Comparison of ENCODE assay signal across 12 cellular contexts in the genomic region with DNA sequence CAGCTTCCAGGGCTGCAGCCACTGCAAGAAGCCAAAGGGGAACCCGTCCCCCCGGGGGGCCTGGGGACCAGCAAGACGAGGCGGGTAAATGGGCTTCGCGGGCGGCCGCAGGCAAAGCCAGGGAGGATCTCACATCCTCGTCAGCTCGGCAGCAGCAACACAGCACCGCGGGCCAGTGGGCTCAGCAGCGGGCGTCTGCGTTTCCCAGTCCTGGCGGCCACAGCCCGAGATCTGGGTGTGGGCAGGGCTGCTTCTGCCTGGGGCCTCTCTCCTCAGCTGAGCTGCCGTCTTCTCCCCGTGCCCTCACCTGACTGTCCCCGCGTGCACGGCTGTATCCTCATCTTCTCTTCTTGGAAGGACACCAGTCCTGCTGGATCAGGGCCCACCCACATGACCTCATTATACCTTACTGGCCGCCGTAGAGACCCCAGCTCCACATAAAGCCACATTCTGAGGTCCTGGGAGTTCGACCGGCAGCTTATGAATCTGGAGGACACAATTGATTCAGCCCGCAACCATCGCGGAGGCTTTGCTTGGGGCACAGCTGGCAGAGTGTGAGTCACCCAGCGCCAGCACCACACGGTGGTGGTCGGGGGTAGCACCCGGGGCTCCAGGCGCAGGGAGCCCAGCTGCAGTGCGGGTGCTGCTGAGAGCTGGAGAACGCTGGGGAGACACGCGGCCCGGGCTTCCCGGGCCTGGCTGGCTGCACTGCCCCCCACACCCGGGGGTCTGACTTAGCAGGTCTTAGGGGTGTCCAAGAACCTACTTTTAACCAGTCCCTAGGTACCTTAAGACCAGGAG.
DNase-seq lines count a peak whose midpoint lies in the region; ATAC-seq and TF ChIP-seq lines count a peak whose summit lies in the region.
"Had no signal": no experiment of that assay in that cellular context is flagged by ENCODE, and none has a peak within 500 bp of the region (broad histone marks: within the 10 kb centered on the region; RNA-seq: fewer than 3 reads in every experiment).

No MANE protein-coding gene starts in this region.

- no peaks in the 10 kb centered on the region for H3K27me3 ChIP-seq in PC-3 (ENCODE audit: low read length)
- H3K27me3 ChIP-seq: right atrium auricular region had no signal

- no peak overlapping the region for H3K4me3 ChIP-seq in PC-3 (ENCODE audit: low read length)

- no peak overlapping the region for H3K27ac Mint-ChIP-seq in WTC11
- H3K27ac Mint-ChIP-seq: activated naive CD4-positive, alpha-beta T cell treated with anti-CD3 and anti-CD28 coated beads, Interleukin-2, amount 10 ng/mL, durations not matched to agents 7 days and 5 days had no signal

- no peaks in the 10 kb centered on the region for H3K79me2 ChIP-seq in PC-3 (ENCODE audit: low read length)

- no peaks in the 10 kb centered on the region for H3K9me3 ChIP-seq in PC-3 (ENCODE audit: low read length)
- H3K9me3 ChIP-seq: uterus had no signal

- no peak overlapping the region for H3K27ac ChIP-seq in PC-3 (ENCODE audit: low read length)
- H3K27ac ChIP-seq: right atrium auricular region, uterus had no signal

- H3K9me2 ChIP-seq in PC-3 (replicated peaks; ENCODE audit: low read length) = no peaks in the 10 kb centered on the region

- intact Hi-C loops in PC-3 (cut with micrococcal nuclease) = no loop called here

- H2AFZ ChIP-seq in PC-3 (ENCODE audit: low read length) = no peak overlapping the region

- H3K27me3 Mint-ChIP-seq in WTC11 (ENCODE audit: low read depth) = peaks cover 22% of the 10 kb centered on the region

- H3K36me3 ChIP-seq in PC-3 (ENCODE audit: low read depth, low read length) = no peaks in the 10 kb centered on the region
- H3K36me3 ChIP-seq: right atrium auricular region, uterus had no signal

- peaks cover 10% of the 10 kb centered on the region for H3K36me3 Mint-ChIP-seq in WTC11
- H3K36me3 Mint-ChIP-seq: activated naive CD4-positive, alpha-beta T cell treated with anti-CD3 and anti-CD28 coated beads, Interleukin-2, amount 10 ng/mL, durations not matched to agents 7 days and 5 days had no signal

- BruUV-seq in PC-3 (replicated peaks; lab: Mats Ljungman, UMichigan) = no TSS peak

- CTCF ChIA-PET in WTC11 (lab: Charles Lee) = interaction anchor here (0.6 to 3.6 kb wide), 29 partner anchors 8 to 684 kb away, joined by 3 to 42 read pairs (median 4); a partner anchor contains a TSS
- CTCF ChIA-PET in PC-3 (lab: Charles Lee) = no interaction called here

- POLR2A ChIA-PET in WTC11 (lab: Charles Lee) = no interaction called here
- POLR2A ChIA-PET in PC-3 (lab: Charles Lee; ENCODE audit: unreplicated experiment) = no interaction called here

- H3K9me3 Mint-ChIP-seq in WTC11 = peaks cover 21% of the 10 kb centered on the region

- H3F3A ChIP-seq in PC-3 (ENCODE audit: low read length, unreplicated experiment) = no peaks in the 10 kb centered on the region

- H3K9ac ChIP-seq in PC-3 (ENCODE audit: low read length) = no peak overlapping the region

- H3K4me3 Mint-ChIP-seq in WTC11 = no peak overlapping the region

- TF ChIP-seq CTCF in WTC11 (IDR thresholded peaks at IDR 0.05) (no peak), PC-3 (conservative IDR thresholded peaks at IDR 0.05; ENCODE audit: low read depth, low read length) (no peak)

- H4K20me1 ChIP-seq in PC-3 (ENCODE audit: low read length) = no peaks in the 10 kb centered on the region

- H3K4me2 ChIP-seq in PC-3 (ENCODE audit: low read length) = no peak overlapping the region

- peak; percentile 13 for DNase-seq in stimulated activated CD4-positive, alpha-beta T cell treated with anti-CD3 and anti-CD28 coated beads, Interleukin-15, amount 100 ng/mL, for 24 hours
- DNase-seq in stimulated activated CD4-positive, alpha-beta T cell treated with anti-CD3 and anti-CD28 coated beads, Interleukin-2, amount 100 ng/mL, for 24 hours = no peak
- DNase-seq in WTC11 (ENCODE audit: low spot score) = peak; percentile 35
- peak; percentile 86 for DNase-seq in mesenteric fat pad (ENCODE audit: low spot score)
- DNase-seq in D341Med (ENCODE audit: low spot score) = no peak
- DNase-seq in PC-3 = no peak
- DNase-seq: activated naive CD4-positive, alpha-beta T cell treated with anti-CD3 and anti-CD28 coated beads, Interleukin-2, amount 10 ng/mL, durations not matched to agents 7 days and 5 days; NCI-H1694 treated with DMSO at 0.1 percent for 48 hours; stimulated activated CD4-positive, alpha-beta T cell treated with anti-CD3 and anti-CD28 coated beads, Interleukin-4, amount 100 ng/mL, for 4 hours; uterus had no signal

- peaks cover 4% of the 10 kb centered on the region for H3K4me1 Mint-ChIP-seq in WTC11

- peak; percentile 35 for ATAC-seq in WTC11
- ATAC-seq in HG03159 (IDR thresholded peaks at IDR 0.05; ENCODE audit: unreplicated experiment) = no peak
- no peak for ATAC-seq in PC-3

- H3K4me1 ChIP-seq in PC-3 (ENCODE audit: insufficient read depth, low read length) = no peaks in the 10 kb centered on the region
- H3K4me1 ChIP-seq: uterus had no signal

TF ChIP-seq in WTC11, 78 proteins besides CTCF, POLR2A, EP300 and RAD21:
- TF ChIP-seq, protein P1, sequence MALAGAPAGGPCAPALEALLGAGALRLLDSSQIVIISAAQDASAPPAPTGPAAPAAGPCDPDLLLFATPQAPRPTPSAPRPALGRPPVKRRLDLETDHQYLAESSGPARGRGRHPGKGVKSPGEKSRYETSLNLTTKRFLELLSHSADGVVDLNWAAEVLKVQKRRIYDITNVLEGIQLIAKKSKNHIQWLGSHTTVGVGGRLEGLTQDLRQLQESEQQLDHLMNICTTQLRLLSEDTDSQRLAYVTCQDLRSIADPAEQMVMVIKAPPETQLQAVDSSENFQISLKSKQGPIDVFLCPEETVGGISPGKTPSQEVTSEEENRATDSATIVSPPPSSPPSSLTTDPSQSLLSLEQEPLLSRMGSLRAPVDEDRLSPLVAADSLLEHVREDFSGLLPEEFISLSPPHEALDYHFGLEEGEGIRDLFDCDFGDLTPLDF (CRISPR knock-in tag; IDR thresholded peaks at IDR 0.05) = no peak
- no peak for TF ChIP-seq ZNF232 (CRISPR knock-in tag; IDR thresholded peaks at IDR 0.05)
- TF ChIP-seq PRRX2 (CRISPR knock-in tag; IDR thresholded peaks at IDR 0.05) = no peak
- TF ChIP-seq, protein P2, sequence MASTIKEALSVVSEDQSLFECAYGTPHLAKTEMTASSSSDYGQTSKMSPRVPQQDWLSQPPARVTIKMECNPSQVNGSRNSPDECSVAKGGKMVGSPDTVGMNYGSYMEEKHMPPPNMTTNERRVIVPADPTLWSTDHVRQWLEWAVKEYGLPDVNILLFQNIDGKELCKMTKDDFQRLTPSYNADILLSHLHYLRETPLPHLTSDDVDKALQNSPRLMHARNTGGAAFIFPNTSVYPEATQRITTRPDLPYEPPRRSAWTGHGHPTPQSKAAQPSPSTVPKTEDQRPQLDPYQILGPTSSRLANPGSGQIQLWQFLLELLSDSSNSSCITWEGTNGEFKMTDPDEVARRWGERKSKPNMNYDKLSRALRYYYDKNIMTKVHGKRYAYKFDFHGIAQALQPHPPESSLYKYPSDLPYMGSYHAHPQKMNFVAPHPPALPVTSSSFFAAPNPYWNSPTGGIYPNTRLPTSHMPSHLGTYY (CRISPR knock-in tag; IDR thresholded peaks at IDR 0.05) = no peak
- TF ChIP-seq, protein P3, sequence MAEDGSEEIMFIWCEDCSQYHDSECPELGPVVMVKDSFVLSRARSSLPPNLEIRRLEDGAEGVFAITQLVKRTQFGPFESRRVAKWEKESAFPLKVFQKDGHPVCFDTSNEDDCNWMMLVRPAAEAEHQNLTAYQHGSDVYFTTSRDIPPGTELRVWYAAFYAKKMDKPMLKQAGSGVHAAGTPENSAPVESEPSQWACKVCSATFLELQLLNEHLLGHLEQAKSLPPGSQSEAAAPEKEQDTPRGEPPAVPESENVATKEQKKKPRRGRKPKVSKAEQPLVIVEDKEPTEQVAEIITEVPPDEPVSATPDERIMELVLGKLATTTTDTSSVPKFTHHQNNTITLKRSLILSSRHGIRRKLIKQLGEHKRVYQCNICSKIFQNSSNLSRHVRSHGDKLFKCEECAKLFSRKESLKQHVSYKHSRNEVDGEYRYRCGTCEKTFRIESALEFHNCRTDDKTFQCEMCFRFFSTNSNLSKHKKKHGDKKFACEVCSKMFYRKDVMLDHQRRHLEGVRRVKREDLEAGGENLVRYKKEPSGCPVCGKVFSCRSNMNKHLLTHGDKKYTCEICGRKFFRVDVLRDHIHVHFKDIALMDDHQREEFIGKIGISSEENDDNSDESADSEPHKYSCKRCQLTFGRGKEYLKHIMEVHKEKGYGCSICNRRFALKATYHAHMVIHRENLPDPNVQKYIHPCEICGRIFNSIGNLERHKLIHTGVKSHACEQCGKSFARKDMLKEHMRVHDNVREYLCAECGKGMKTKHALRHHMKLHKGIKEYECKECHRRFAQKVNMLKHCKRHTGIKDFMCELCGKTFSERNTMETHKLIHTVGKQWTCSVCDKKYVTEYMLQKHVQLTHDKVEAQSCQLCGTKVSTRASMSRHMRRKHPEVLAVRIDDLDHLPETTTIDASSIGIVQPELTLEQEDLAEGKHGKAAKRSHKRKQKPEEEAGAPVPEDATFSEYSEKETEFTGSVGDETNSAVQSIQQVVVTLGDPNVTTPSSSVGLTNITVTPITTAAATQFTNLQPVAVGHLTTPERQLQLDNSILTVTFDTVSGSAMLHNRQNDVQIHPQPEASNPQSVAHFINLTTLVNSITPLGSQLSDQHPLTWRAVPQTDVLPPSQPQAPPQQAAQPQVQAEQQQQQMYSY (CRISPR knock-in tag; IDR thresholded peaks at IDR 0.05) = no peak
- TF ChIP-seq ATF1 (CRISPR knock-in tag; IDR thresholded peaks at IDR 0.05) = no peak
TF ChIP-seq in WTC11: peak in this region for 0.

Comparison
In these comparisons a context has a peak if more than half of its experiments do, and no peak if none do; other contexts are left out.
1. DNase-seq: peak in stimulated activated CD4-positive, alpha-beta T cell treated with anti-CD3 and anti-CD28 coated beads, Interleukin-15, amount 100 ng/mL, for 24 hours (single experiment), WTC11 (single experiment) and mesenteric fat pad (single experiment); none in stimulated activated CD4-positive, alpha-beta T cell treated with anti-CD3 and anti-CD28 coated beads, Interleukin-2, amount 100 ng/mL, for 24 hours (0 of 2), D341Med (single experiment) and PC-3 (single experiment).